In the genomic region with DNA sequence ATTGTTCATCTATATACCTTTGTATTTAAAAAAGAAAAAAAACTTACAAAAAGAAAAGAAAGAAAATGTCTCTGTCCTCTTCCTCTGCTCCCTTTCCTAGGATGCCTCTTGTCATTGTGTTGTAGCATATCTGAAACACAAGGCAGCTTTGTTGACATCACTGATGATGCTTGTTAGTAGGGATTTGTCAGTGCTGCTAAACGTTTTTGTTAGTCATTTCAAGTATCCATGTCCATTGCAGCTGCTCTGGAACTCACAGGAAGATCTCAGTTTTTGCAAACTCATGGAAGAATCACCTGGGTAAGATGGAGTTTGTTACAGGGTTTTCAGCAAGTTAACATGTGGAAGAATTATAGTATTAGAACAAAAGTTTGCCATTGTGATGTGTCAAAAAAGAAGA, we compare ENCODE assay signal across 20 cellular contexts.
DNase-seq lines count a peak whose midpoint lies in the region; ATAC-seq, FAIRE-seq and TF ChIP-seq lines count a peak whose summit lies in the region.
"Had no signal": no experiment of that assay in that cellular context is flagged by ENCODE, and none has a peak within 500 bp of the region (broad histone marks: within the 10 kb centered on the region; RNA-seq: fewer than 3 reads in every experiment).

No MANE protein-coding gene starts in this region.

- peaks cover 30% of the 10 kb centered on the region for H3K36me3 Mint-ChIP-seq in activated naive CD8-positive, alpha-beta T cell treated with anti-CD3 and anti-CD28 coated beads, Interleukin-2, amount 50 U/mL, for 24 hours (ENCODE audit: low read depth)

- no peak for TF ChIP-seq POLR2A in H54 (IDR thresholded peaks at IDR 0.05; ENCODE audit: low read depth, low read length)

- peak; percentile 12 for DNase-seq in AG20443 (ENCODE audit: low spot score)
- DNase-seq in H54 (ENCODE audit: insufficient read length, low spot score): peak; percentile 8
- peak in 12 of 61 donors; percentile 3 to 68 (median 12) for DNase-seq in caudate nucleus (lab: John Stamatoyannopoulos, UW)
- no peak for DNase-seq in ecto neural progenitor cell (ENCODE audit: low spot score)
- no peak for DNase-seq in activated naive CD8-positive, alpha-beta T cell treated with anti-CD3 and anti-CD28 coated beads, Interleukin-2, amount 50 U/mL, for 24 hours
- no peak for DNase-seq in NCI-H1694 treated with DMSO at 0.1 percent for 48 hours (lab: John Stamatoyannopoulos, UW)
- DNase-seq: activated CD8-positive, alpha-beta memory T cell treated with anti-CD3 and anti-CD28 coated beads for 24 hours; activated effector memory CD4-positive, alpha-beta T cell treated with Interleukin-2 at 50 U/mL for 16 hours; BE2C; GOT3; NCI-H1048; NCI-H226; small intestine; stimulated activated naive B cell treated with anti-CD40 and anti-IgM and Interleukin-4, amounts not matched to agents 10 μg/mL and 1 μg/mL and 100 μg/mL, for 72 hours; uterus had no signal

- no peaks in the 10 kb centered on the region for H3K27me3 ChIP-seq in layer of hippocampus (ENCODE audit: control insufficient read depth, insufficient read depth, low read length)
- H3K27me3 ChIP-seq: BE2C, uterus had no signal

- ATAC-seq in activated naive CD8-positive, alpha-beta T cell treated with anti-CD3 and anti-CD28 coated beads, Interleukin-2, amount 50 U/mL, for 24 hours: no peak
- no peak for ATAC-seq in GM21786 (IDR thresholded peaks at IDR 0.05; ENCODE audit: unreplicated experiment)
- ATAC-seq: HepG2; stimulated activated naive B cell treated with anti-CD40 and anti-IgM and Interleukin-4, amounts not matched to agents 10 μg/mL and 1 μg/mL and 100 μg/mL, for 72 hours had no signal

- H3K9me3 Mint-ChIP-seq in activated naive CD8-positive, alpha-beta T cell treated with anti-CD3 and anti-CD28 coated beads, Interleukin-2, amount 50 U/mL, for 24 hours: no peaks in the 10 kb centered on the region

- peak overlapping the region; percentile 32 for H3K27ac ChIP-seq in caudate nucleus (ENCODE audit: low read depth, low read length)
- peak overlapping the region; percentile 48 for H3K27ac ChIP-seq in layer of hippocampus (ENCODE audit: low read depth, low read length)
- H3K27ac ChIP-seq: uterus, VCaP had no signal

- H3K4me3 Mint-ChIP-seq in activated naive CD8-positive, alpha-beta T cell treated with anti-CD3 and anti-CD28 coated beads, Interleukin-2, amount 50 U/mL, for 24 hours: no peak overlapping the region
- H3K4me3 Mint-ChIP-seq: stimulated activated naive B cell treated with anti-CD40 and anti-IgM and Interleukin-4, amounts not matched to agents 10 μg/mL and 1 μg/mL and 100 μg/mL, for 72 hours had no signal

- peaks cover 8% of the 10 kb centered on the region for H3K4me1 Mint-ChIP-seq in activated naive CD8-positive, alpha-beta T cell treated with anti-CD3 and anti-CD28 coated beads, Interleukin-2, amount 50 U/mL, for 24 hours
- H3K4me1 Mint-ChIP-seq: stimulated activated naive B cell treated with anti-CD40 and anti-IgM and Interleukin-4, amounts not matched to agents 10 μg/mL and 1 μg/mL and 100 μg/mL, for 72 hours had no signal

- H3K27ac Mint-ChIP-seq in activated naive CD8-positive, alpha-beta T cell treated with anti-CD3 and anti-CD28 coated beads, Interleukin-2, amount 50 U/mL, for 24 hours: no peak overlapping the region
- H3K27ac Mint-ChIP-seq: stimulated activated naive B cell treated with anti-CD40 and anti-IgM and Interleukin-4, amounts not matched to agents 10 μg/mL and 1 μg/mL and 100 μg/mL, for 72 hours had no signal

- no peaks in the 10 kb centered on the region for H3K27me3 Mint-ChIP-seq in activated naive CD8-positive, alpha-beta T cell treated with anti-CD3 and anti-CD28 coated beads, Interleukin-2, amount 50 U/mL, for 24 hours
- H3K27me3 Mint-ChIP-seq: stimulated activated naive B cell treated with anti-CD40 and anti-IgM and Interleukin-4, amounts not matched to agents 10 μg/mL and 1 μg/mL and 100 μg/mL, for 72 hours had no signal

- peak; percentile 84 for FAIRE-seq in H54 (lab: Jason Lieb, UNC)
- FAIRE-seq: HepG2, keratinocyte, small intestine had no signal

Comparison
In these comparisons a context has a peak if more than half of its experiments do, and no peak if none do; other contexts are left out.
1. DNase-seq: peak in AG20443 (single experiment) and H54 (single experiment); none in ecto neural progenitor cell (single experiment), activated naive CD8-positive, alpha-beta T cell treated with anti-CD3 and anti-CD28 coated beads, Interleukin-2, amount 50 U/mL, for 24 hours (single experiment) and NCI-H1694 treated with DMSO at 0.1 percent for 48 hours (single experiment).